Comparison of ENCODE assay signal across 8 cellular contexts in genomic region chr16:25031441-25032307, GRCh38.
DNase-seq lines count a peak whose midpoint lies in the region; ATAC-seq, FAIRE-seq and TF ChIP-seq lines count a peak whose summit lies in the region.

No MANE protein-coding gene starts in this region.

- no peaks in the 10 kb centered on the region for H3K9me3 Mint-ChIP-seq in nephron

- POLR2A ChIA-PET in RWPE1 (lab: Yijun Ruan, JAX; ENCODE audit: low non-redundant PET) = interaction anchor here (0.7 kb wide), 1 partner anchor 435 kb away, joined by 3 read pairs; no protein-coding TSS in a partner anchor

- ATAC-seq in stimulated activated naive CD8-positive, alpha-beta T cell treated with anti-CD3 and anti-CD28 coated beads, Interleukin-15, Interleukin-2, amounts not matched to agents 100 U/mL and 50 U/mL, for 24 hours = peak; percentile 96

- peak overlapping the region; percentile 95 to 98 (median 97) for H3K4me3 Mint-ChIP-seq in nephron

- peak overlapping the region; percentile 6 to 78 (median 69) for H3K27ac Mint-ChIP-seq in nephron

- peak overlapping the region; percentile 53 for H3K27ac ChIP-seq in RWPE1

- peak; percentile 74; the same call in 1 of the 2 replicates for TF ChIP-seq POLR2A in H54 (IDR thresholded peaks at IDR 0.05; ENCODE audit: low read depth, low read length)

- DNase-seq in EL = peak; percentile 97
- peak; percentile 87 for DNase-seq in H54 (ENCODE audit: insufficient read length, low spot score)
- peak; percentile 93 for DNase-seq in LoVo (ENCODE audit: low spot score)
- peak; percentile 98 for DNase-seq in RWPE1 (ENCODE audit: low spot score)
- peak; percentile 84 for DNase-seq in activated effector memory CD4-positive, alpha-beta T cell treated with Interleukin-2 at 50 U/mL for 16 hours
- peak; percentile 91 for DNase-seq in fibroblast of the conjunctiva (ENCODE audit: low read depth)
- peak; percentile 88 for DNase-seq in stimulated activated naive CD8-positive, alpha-beta T cell treated with anti-CD3 and anti-CD28 coated beads, Interleukin-15, Interleukin-2, amounts not matched to agents 100 U/mL and 50 U/mL, for 24 hours

- peak; percentile 36 for FAIRE-seq in H54 (lab: Jason Lieb, UNC)

- no peaks in the 10 kb centered on the region for H3K36me3 Mint-ChIP-seq in nephron (ENCODE audit: low read depth)

- peaks cover 4% of the 10 kb centered on the region for H3K4me1 Mint-ChIP-seq in nephron

- no peak for TF ChIP-seq CTCF in RWPE1 (conservative IDR thresholded peaks at IDR 0.05; ENCODE audit: low read depth)
- no peak for TF ChIP-seq CTCF in nephron (IDR thresholded peaks at IDR 0.05; ENCODE audit: unreplicated experiment in 3 of 3)

- H3K27me3 Mint-ChIP-seq in nephron (ENCODE audit: low read depth) = peaks cover 7% of the 10 kb centered on the region

- CTCF ChIA-PET in RWPE1 (lab: Yijun Ruan, JAX) = interaction anchor here (0.6 kb wide), 1 partner anchor 172 kb away, joined by 3 read pairs; no protein-coding TSS in a partner anchor

Comparison
In these comparisons a context has a peak if more than half of its experiments do, and no peak if none do; other contexts are left out.
1. Peak in every context shown above with its lines: DNase-seq, ATAC-seq and H3K27ac ChIP-seq.